2 cellular contexts compared by ENCODE assay signal in genomic region chr4:110437288-110437687, GRCh38. TPM values are rescaled to one million over a fixed set of nuclear protein-coding genes. Genes with fewer than 3 reads are reported as not detected.
"Had no signal": no experiment of that assay in that cellular context is flagged by ENCODE, and none has a peak within 500 bp of the region (broad histone marks: within the 10 kb centered on the region; RNA-seq: fewer than 3 reads in every experiment).

No MANE protein-coding gene starts in this region.

RNA-seq across cellular contexts. Expression of gene ENPEP, which starts 38.7 kb away (rescaled TPM):
- total RNA-seq: MCF 10A, PC-3 had no signal
